Comparison of ENCODE assay signal across 1 cellular context in the genomic region with DNA sequence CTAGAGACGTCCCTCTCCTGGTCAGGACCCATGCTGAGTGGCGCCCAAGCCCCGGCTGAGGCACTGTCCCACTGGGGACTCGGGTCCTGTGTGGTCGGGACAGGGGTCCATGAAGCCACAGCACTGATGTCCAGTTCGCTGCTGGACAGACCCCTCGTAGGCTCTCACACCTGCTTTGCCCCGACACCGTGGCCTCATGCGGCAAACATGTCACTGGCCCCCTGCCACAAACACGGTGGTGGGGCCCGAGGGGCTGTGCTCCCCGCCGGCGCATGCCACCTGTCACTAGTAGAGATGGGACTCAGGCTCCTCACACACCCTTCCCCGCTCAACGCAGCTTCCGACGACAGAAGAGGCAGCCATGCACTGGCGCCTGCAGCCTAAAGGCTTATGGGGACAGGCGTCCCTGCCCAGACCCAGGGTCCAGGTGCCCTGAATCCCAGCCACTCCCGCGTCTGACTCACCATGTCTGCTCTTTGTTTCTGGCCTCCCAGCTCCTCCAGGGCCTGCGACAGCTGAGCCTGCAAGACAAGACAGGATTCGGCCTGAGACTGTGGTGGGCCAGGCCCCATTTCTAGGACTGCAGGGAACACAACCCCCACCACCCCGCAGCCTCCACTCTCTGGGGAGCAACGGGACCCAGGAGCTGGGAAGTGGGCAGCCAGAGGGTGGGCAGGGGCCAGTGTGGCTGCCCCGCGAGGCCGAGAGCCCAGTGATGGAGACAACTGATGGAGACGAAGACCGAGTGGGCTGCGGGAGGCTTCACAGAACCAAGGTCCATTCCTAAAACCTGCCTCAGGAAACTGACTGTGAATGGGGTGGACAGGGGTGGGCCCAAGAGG.
TF ChIP-seq lines count a peak whose summit lies in the region.

No MANE protein-coding gene starts in this region.

TF ChIP-seq in H1, 55 proteins besides CTCF, POLR2A, EP300 and RAD21:
- TF ChIP-seq BCL11A (IDR thresholded peaks at IDR 0.05; ENCODE audit: low read depth in 2 of 2, low read length in 2 of 2), result no peak
- no peak for TF ChIP-seq CTBP2 (IDR thresholded peaks at IDR 0.05; ENCODE audit: borderline replicate concordance, insufficient read depth, insufficient read length, low read length)
- no peak for TF ChIP-seq TBP (IDR thresholded peaks at IDR 0.05; ENCODE audit: low read depth, low read length)
- TF ChIP-seq KDM1A (IDR thresholded peaks at IDR 0.05; ENCODE audit: borderline replicate concordance, low read length), result no peak
- TF ChIP-seq TEAD4 (IDR thresholded peaks at IDR 0.05; ENCODE audit: low read depth, low read length), result no peak
- TF ChIP-seq JUN (IDR thresholded peaks at IDR 0.05; ENCODE audit: low read depth, low read length), result no peak
- TF ChIP-seq RXRA (IDR thresholded peaks at IDR 0.05; ENCODE audit: insufficient read depth, low read depth, low read length), result no peak
- TF ChIP-seq SP1 (IDR thresholded peaks at IDR 0.05; ENCODE audit: low read depth, low read length), result no peak
- no peak for TF ChIP-seq SIRT6 (IDR thresholded peaks at IDR 0.05; ENCODE audit: low read length)
- no peak for TF ChIP-seq TAF7 (optimal IDR thresholded peaks at IDR 0.05; ENCODE audit: borderline replicate concordance, low read depth, low read length)
- TF ChIP-seq, protein P1, sequence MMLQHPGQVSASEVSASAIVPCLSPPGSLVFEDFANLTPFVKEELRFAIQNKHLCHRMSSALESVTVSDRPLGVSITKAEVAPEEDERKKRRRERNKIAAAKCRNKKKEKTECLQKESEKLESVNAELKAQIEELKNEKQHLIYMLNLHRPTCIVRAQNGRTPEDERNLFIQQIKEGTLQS (IDR thresholded peaks at IDR 0.05; ENCODE audit: insufficient read depth, low read depth, low read length), result no peak
- TF ChIP-seq SIN3A (conservative IDR thresholded peaks at IDR 0.05 in 1 of 2, IDR thresholded peaks at IDR 0.05 in 1 of 2; ENCODE audit: low read depth in 1 of 2, low read length in 2 of 2), result no peak
- TF ChIP-seq SRF (IDR thresholded peaks at IDR 0.05; ENCODE audit: low read depth, low read length), result no peak
- no peak for TF ChIP-seq BACH1 (IDR thresholded peaks at IDR 0.05; ENCODE audit: low read length)
- no peak for TF ChIP-seq SUZ12 (IDR thresholded peaks at IDR 0.05; ENCODE audit: low read length)
- TF ChIP-seq KDM4A (IDR thresholded peaks at IDR 0.05; ENCODE audit: low read depth, low read length, severe bottlenecking), result no peak
- no peak for TF ChIP-seq PHF8 (conservative IDR thresholded peaks at IDR 0.05; ENCODE audit: low read depth, low read length)
- no peak for TF ChIP-seq RBBP5 (IDR thresholded peaks at IDR 0.05; ENCODE audit: borderline replicate concordance, low read depth, low read length)
